Comparison of ENCODE assay signal across 10 cellular contexts in the genomic region with DNA sequence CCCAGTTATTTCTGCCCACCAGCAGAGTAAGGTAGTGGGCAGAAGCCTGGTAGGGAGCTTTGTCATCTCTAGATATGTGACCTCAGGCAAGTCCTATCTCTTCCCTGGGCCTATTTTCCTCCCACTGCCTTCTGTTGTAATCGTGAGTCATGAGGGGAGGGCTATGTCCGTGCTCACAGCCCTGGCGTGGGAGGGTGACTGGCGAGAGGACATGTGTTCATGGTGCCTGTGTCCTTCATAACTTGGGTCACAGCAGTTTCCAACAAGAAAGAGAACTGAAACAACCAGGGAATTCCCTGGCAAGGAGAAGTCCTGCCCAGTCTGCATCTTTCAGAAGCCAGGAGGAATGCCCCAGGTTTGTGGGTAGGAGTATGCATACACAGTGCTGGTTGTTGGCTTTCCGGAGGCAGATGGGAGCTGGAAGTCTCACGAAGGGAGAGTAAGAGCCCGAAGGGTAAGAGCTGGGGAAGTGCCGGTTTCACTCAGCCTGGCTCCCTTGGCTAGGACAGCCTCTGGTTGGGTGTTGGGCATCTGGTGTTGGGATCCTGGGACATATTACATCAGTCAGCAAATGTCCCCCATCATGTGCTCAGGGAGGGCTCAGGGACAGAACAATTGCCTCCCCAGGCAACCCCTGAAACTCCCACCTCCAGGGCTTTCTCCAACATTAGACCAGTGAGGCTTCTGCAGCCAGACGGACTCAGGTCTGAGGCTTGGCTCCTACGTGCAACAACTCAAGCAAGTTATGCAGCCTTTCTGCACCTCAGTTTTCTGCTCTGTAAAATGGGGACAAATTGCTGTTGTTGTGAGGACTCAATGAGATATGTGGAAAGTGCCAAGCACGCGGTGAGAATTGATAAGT. TPM values are rescaled to one million over a fixed set of nuclear protein-coding genes. Genes with fewer than 3 reads are reported as not detected.
A peak's percentile ranks its signal among the peaks of the same experiment; 100 is the strongest.
DNase-seq lines count a peak whose midpoint lies in the region; ATAC-seq, FAIRE-seq and TF ChIP-seq lines count a peak whose summit lies in the region.
"Had no signal": no experiment of that assay in that cellular context is flagged by ENCODE, and none has a peak within 500 bp of the region (broad histone marks: within the 10 kb centered on the region; RNA-seq: fewer than 3 reads in every experiment).

No MANE protein-coding gene starts in this region.

- H3K4me3 ChIP-seq in AG09309 (ENCODE audit: control insufficient read depth, low read depth, low read length): peak overlapping the region; percentile 8; the same call in 1 of the 2 replicates
- H3K4me3 ChIP-seq in bronchial epithelial cell (ENCODE audit: low read depth, low read length): no peak overlapping the region
- H3K4me3 ChIP-seq in small intestine (ENCODE audit: low read depth in 1 of 2, low read length in 2 of 2): no peak overlapping the region
- H3K4me3 ChIP-seq: tibial nerve had no signal

- no peaks in the 10 kb centered on the region for H3K9me3 ChIP-seq in small intestine (ENCODE audit: control insufficient read depth, low read depth)
- H3K9me3 ChIP-seq: tibial nerve had no signal

- no peak overlapping the region for H3K27ac ChIP-seq in small intestine (ENCODE audit: low read depth in 1 of 2, low read length in 1 of 2)

- peak; percentile 51 for ATAC-seq in GM19397 (IDR thresholded peaks at IDR 0.05; ENCODE audit: unreplicated experiment)
- ATAC-seq in GM21526 (IDR thresholded peaks at IDR 0.05; ENCODE audit: low FRiP score, unreplicated experiment): no peak

- WGBS in small intestine, 3 donors: 81 to 83% (median 81%) methylated on average over 12 of the region's 12 CpGs

- peaks cover 0 to 3% of the 10 kb centered on the region in 2 donors for H3K4me1 ChIP-seq in small intestine (ENCODE audit: control insufficient read depth in 2 of 2, insufficient read depth in 1 of 2, low read depth in 1 of 2, low read length in 1 of 2)

- H3K36me3 ChIP-seq in bronchial epithelial cell (ENCODE audit: control insufficient read depth, insufficient read depth, low read length) (no peaks in the 10 kb centered on the region), small intestine (ENCODE audit: control insufficient read depth in 2 of 2, insufficient read depth in 2 of 2, low read length in 2 of 2) (no peaks in the 10 kb centered on the region)
- H3K36me3 ChIP-seq: tibial nerve had no signal

- DNase-seq in AG09309 (ENCODE audit: low read depth) (peak; percentile 69), HK-2 (ENCODE audit: unreplicated experiment) (peak; percentile 31), bronchial epithelial cell (ENCODE audit: low read depth) (peak; percentile 91), posterior vena cava (ENCODE audit: low spot score) (peak; percentile 91), small intestine (no peak), dermis blood vessel endothelial cell (no peak)

- TF ChIP-seq CTCF in AG09309 (IDR thresholded peaks at IDR 0.05; ENCODE audit: control insufficient read depth, insufficient read depth, low read depth, low read length, missing control alignments) (no peak), bronchial epithelial cell (IDR thresholded peaks at IDR 0.05; ENCODE audit: insufficient read depth, low read length, severe bottlenecking) (no peak)

- FAIRE-seq in bronchial epithelial cell (lab: Jason Lieb, UNC) (no peak), small intestine (lab: Jason Lieb, UNC) (no peak)

- intact Hi-C loops in posterior vena cava (cut with DNase I): no loop called here

- H3K27me3 ChIP-seq in bronchial epithelial cell (ENCODE audit: control insufficient read depth, insufficient read depth, low read length) (no peaks in the 10 kb centered on the region), small intestine (ENCODE audit: control insufficient read depth in 2 of 2, insufficient read depth in 2 of 2, low read length in 2 of 2) (no peaks in the 10 kb centered on the region)
- H3K27me3 ChIP-seq: tibial nerve had no signal

RNA-seq across cellular contexts. Expression of a gene that starts 4.3 kb away (rescaled TPM):
- total RNA-seq in bronchial epithelial cell: not detected in 2 replicates
- total RNA-seq in posterior vena cava: not detected
- polyA plus RNA-seq in small intestine: under 1 TPM in 2 of 3 donors, not detected in 1; 0.07 to 0.27 TPM
- not detected in 2 replicates for total RNA-seq in dermis blood vessel endothelial cell
- total RNA-seq: lung microvascular endothelial cell, tibial nerve had no signal

RNA-seq across cellular contexts. Expression of a gene that starts 9.3 kb away (rescaled TPM):
- total RNA-seq in bronchial epithelial cell (not detected in 2 replicates), posterior vena cava (not detected), dermis blood vessel endothelial cell (not detected in 2 replicates)
- polyA plus RNA-seq in small intestine: under 1 TPM in 1 of 3 donors, not detected in 2; 0.01 TPM
- total RNA-seq: lung microvascular endothelial cell, tibial nerve had no signal

RNA-seq across cellular contexts. Expression of a gene that starts 57.4 kb away (rescaled TPM):
- total RNA-seq in bronchial epithelial cell (235 and 257 TPM in 2 replicates), posterior vena cava (10 to 100 TPM; 98.0 to 99.6 TPM), dermis blood vessel endothelial cell (219 and 227 TPM in 2 replicates)
- polyA plus RNA-seq in small intestine: 100 to 1,000 TPM; 154 to 223 (median 198) TPM

Comparison
In these comparisons a context has a peak if more than half of its experiments do, and no peak if none do; other contexts are left out.
1. DNase-seq: peak in AG09309 (single experiment), HK-2 (single experiment), bronchial epithelial cell (single experiment) and posterior vena cava (single experiment); none in small intestine (single experiment) and dermis blood vessel endothelial cell (single experiment).